ENCODE assay signal across 8 cellular contexts in the genomic region with DNA sequence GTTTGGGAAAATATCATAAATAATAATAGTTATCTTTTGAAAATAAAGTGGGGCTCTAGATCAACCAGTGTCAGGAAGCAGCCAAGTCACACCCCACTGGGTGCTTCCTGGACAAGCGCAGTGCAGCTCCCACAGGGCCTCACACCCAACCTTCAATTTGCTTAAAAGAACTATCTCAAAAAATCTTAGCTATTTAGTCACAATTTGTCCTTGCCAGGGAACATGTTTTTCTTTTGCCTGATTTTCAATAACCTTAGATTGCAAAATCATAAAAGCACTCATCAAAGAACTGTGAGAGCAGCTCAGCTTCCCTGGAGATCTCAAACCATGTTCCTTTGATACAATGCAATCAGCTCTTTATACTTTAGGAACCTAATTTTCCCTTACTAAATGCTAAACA. TPM values are rescaled to one million over a fixed set of nuclear protein-coding genes. Genes with fewer than 3 reads are reported as not detected.
DNase-seq lines count a peak whose midpoint lies in the region; ATAC-seq and TF ChIP-seq lines count a peak whose summit lies in the region.

No MANE protein-coding gene starts in this region.

- no peaks in the 10 kb centered on the region for H4K20me1 ChIP-seq in DOHH2 (ENCODE audit: control insufficient read depth, insufficient read depth, low read depth, low read length)

- TF ChIP-seq CTCF in DOHH2 (IDR thresholded peaks at IDR 0.05; ENCODE audit: low read depth, low read length, poor library complexity, severe bottlenecking) (no peak), esophagus muscularis mucosa (IDR thresholded peaks at IDR 0.05) (no peak), psoas muscle (IDR thresholded peaks at IDR 0.05) (no peak)

- no peak overlapping the region for H3K4ac ChIP-seq in trophoblast cell (ENCODE audit: low read depth, low read length)

- H3K4me1 ChIP-seq in DOHH2 (ENCODE audit: control insufficient read depth, low read length) (peaks cover 49% of the 10 kb centered on the region), esophagus muscularis mucosa (peaks cover 15 to 39% (median 26%) of the 10 kb centered on the region in 4 donors), psoas muscle (peaks cover 13% of the 10 kb centered on the region), trophoblast cell (ENCODE audit: control insufficient read depth in 1 of 2, insufficient read depth in 2 of 2, low read length in 2 of 2) (peaks cover 5 to 6% of the 10 kb centered on the region in 2 experiments)

- no peak overlapping the region for H3K14ac ChIP-seq in trophoblast cell (ENCODE audit: low read length)

- H2BK12ac ChIP-seq in trophoblast cell (ENCODE audit: low read length) = no peak overlapping the region

- peaks cover 28% of the 10 kb centered on the region for H3F3A ChIP-seq in DOHH2 (ENCODE audit: control insufficient read depth, insufficient read depth)

- peak overlapping the region; percentile 100 for H3K4me2 ChIP-seq in DOHH2 (ENCODE audit: low read length)
- H3K4me2 ChIP-seq in trophoblast cell (ENCODE audit: low read length) = no peak overlapping the region

- TF ChIP-seq EP300 in esophagus muscularis mucosa (IDR thresholded peaks at IDR 0.05) = no peak

- H3K9me3 ChIP-seq in DOHH2 (ENCODE audit: control insufficient read depth, insufficient read depth, low read length) = no peaks in the 10 kb centered on the region
- no peaks in the 10 kb centered on the region for H3K9me3 ChIP-seq in SK-N-MC (ENCODE audit: low read depth, low read length)
- no peaks in the 10 kb centered on the region for H3K9me3 ChIP-seq in esophagus muscularis mucosa
- no peaks in the 10 kb centered on the region for H3K9me3 ChIP-seq in psoas muscle
- no peaks in the 10 kb centered on the region for H3K9me3 ChIP-seq in trophoblast cell (ENCODE audit: insufficient read depth, low read depth, low read length)

- intact Hi-C loops in esophagus muscularis mucosa (cut with DNase I) = loop anchor here (2.0 kb wide), 1 partner anchor 168 kb away; a partner anchor contains a TSS
- intact Hi-C loops in psoas muscle (cut with DNase I) = loop anchor here in 1 of 2 donors (2.0 kb wide), 1 partner anchor 170 kb away; no protein-coding TSS in a partner anchor

- peaks cover 15% of the 10 kb centered on the region for H3K79me1 ChIP-seq in trophoblast cell (ENCODE audit: low read length)

- H3K9ac ChIP-seq in SK-N-MC (ENCODE audit: insufficient read length) = peak overlapping the region; percentile 76
- H3K9ac ChIP-seq in trophoblast cell (ENCODE audit: low read length) = no peak overlapping the region

- peaks cover 58% of the 10 kb centered on the region for H3K79me2 ChIP-seq in DOHH2 (ENCODE audit: control insufficient read depth, low read length)
- H3K79me2 ChIP-seq in trophoblast cell (ENCODE audit: control insufficient read depth, insufficient read depth, low read length, poor library complexity) = peaks cover 2% of the 10 kb centered on the region

- WGBS in esophagus muscularis mucosa = 57% methylated on average over 1 of the region's 1 CpG
- WGBS in psoas muscle, 3 donors = 59 to 70% (median 64%) methylated on average over 1 of the region's 1 CpG
- no CpG with 5 or more reads among the region's 1 CpG for WGBS in trophoblast cell (ENCODE audit: extremely low coverage, insufficient coverage, insufficient read length)

- peak overlapping the region; percentile 93 for H3K4me3 ChIP-seq in DOHH2 (ENCODE audit: low read length)
- peak overlapping the region; percentile 91 for H3K4me3 ChIP-seq in SK-N-MC
- peak overlapping the region in 1 of 4 donors; percentile 87 for H3K4me3 ChIP-seq in esophagus muscularis mucosa
- H3K4me3 ChIP-seq in psoas muscle = no peak overlapping the region
- no peak overlapping the region for H3K4me3 ChIP-seq in trophoblast cell (ENCODE audit: low read depth, low read length)

- no peak overlapping the region for H4K12ac ChIP-seq in trophoblast cell (ENCODE audit: low read depth, low read length)

- no peak for ATAC-seq in psoas muscle
- ATAC-seq in GM21390 (IDR thresholded peaks at IDR 0.05; ENCODE audit: unreplicated experiment) = no peak
- no peak for ATAC-seq in HG02938 (IDR thresholded peaks at IDR 0.05; ENCODE audit: unreplicated experiment)

- peaks cover 55% of the 10 kb centered on the region for H3K36me3 ChIP-seq in DOHH2 (ENCODE audit: control insufficient read depth, low read length)
- peaks cover 10% of the 10 kb centered on the region; the same call in 1 of the 2 replicates for H3K36me3 ChIP-seq in SK-N-MC (ENCODE audit: insufficient read depth, low read length)
- H3K36me3 ChIP-seq in esophagus muscularis mucosa = no peaks in the 10 kb centered on the region
- no peaks in the 10 kb centered on the region for H3K36me3 ChIP-seq in psoas muscle (ENCODE audit: insufficient read depth in 1 of 2, low read depth in 1 of 2)
- H3K36me3 ChIP-seq in trophoblast cell (ENCODE audit: control insufficient read depth in 1 of 2, insufficient read depth in 2 of 2, low read length in 2 of 2) = no peaks in the 10 kb centered on the region

- H3K27me3 ChIP-seq in DOHH2 (ENCODE audit: control insufficient read depth, low read length) (no peaks in the 10 kb centered on the region), esophagus muscularis mucosa (no peaks in the 10 kb centered on the region), psoas muscle (ENCODE audit: insufficient read depth in 3 of 3, low read length in 2 of 3) (no peaks in the 10 kb centered on the region), trophoblast cell (ENCODE audit: insufficient read depth, low read length) (no peaks in the 10 kb centered on the region)

- H3K9me2 ChIP-seq in DOHH2 (replicated peaks; ENCODE audit: control insufficient read depth, low read length) = no peaks in the 10 kb centered on the region

- peak overlapping the region; percentile 93 for H3K27ac ChIP-seq in DOHH2 (ENCODE audit: low read depth, low read length)
- peak overlapping the region; percentile 87 for H3K27ac ChIP-seq in SK-N-MC
- peak overlapping the region; percentile 92 to 99 (median 96) for H3K27ac ChIP-seq in esophagus muscularis mucosa (replicated peaks in 1 of 4)
- peak overlapping the region; percentile 91 for H3K27ac ChIP-seq in psoas muscle
- no peak overlapping the region for H3K27ac ChIP-seq in trophoblast cell (ENCODE audit: low read depth, low read length)

- no peak overlapping the region for H3K23ac ChIP-seq in trophoblast cell (ENCODE audit: low read length)

- no peak overlapping the region for H4K91ac ChIP-seq in trophoblast cell (ENCODE audit: low read depth, low read length)

- no peak for TF ChIP-seq POLR2A in esophagus muscularis mucosa (IDR thresholded peaks at IDR 0.05; ENCODE audit: low read depth)

- H2BK120ac ChIP-seq in trophoblast cell (ENCODE audit: insufficient read depth, low read length, poor library complexity) = no peak overlapping the region

- DNase-seq in SK-N-MC (ENCODE audit: low read depth, low spot score) (no peak), esophagus muscularis mucosa (ENCODE audit: extremely low spot score) (no peak), psoas muscle (peak in 1 of 2 donors; percentile 69), trophoblast cell (no peak)
- no peak for DNase-seq in activated effector memory CD4-positive, alpha-beta T cell treated with anti-CD3 and anti-CD28 coated beads, Interleukin-2, amount 50 U/mL, for 16 hours

- no peak overlapping the region for H2BK5ac ChIP-seq in trophoblast cell (ENCODE audit: low read depth, low read length, poor library complexity)

- no peak overlapping the region for H3K18ac ChIP-seq in trophoblast cell (ENCODE audit: low read length)

- no peak overlapping the region for H2AFZ ChIP-seq in trophoblast cell (ENCODE audit: insufficient read depth, low read length, poor library complexity)

- H4K8ac ChIP-seq in trophoblast cell (ENCODE audit: low read depth, low read length) = no peak overlapping the region

- H2AK5ac ChIP-seq in trophoblast cell (ENCODE audit: low read length) = no peak overlapping the region

RNA-seq across cellular contexts. Expression of a gene that starts 1.6 kb away (rescaled TPM):
- total RNA-seq in esophagus muscularis mucosa (10 to 100 TPM; 15.4 to 29.0 (median 19.9) TPM), psoas muscle (10 to 100 TPM in 3 of 4 donors, 1 to 10 TPM in 1; 8.2 to 22.5 (median 13.2) TPM)
- 1 to 10 TPM; 3.1 to 7.4 (median 5.6) TPM for polyA plus RNA-seq in psoas muscle
- polyA plus RNA-seq in trophoblast cell (2013) = 16.3 and 17.4 TPM in 2 replicates

RNA-seq across cellular contexts. Expression of a gene that starts 39.7 kb away (rescaled TPM):
- total RNA-seq in esophagus muscularis mucosa = 1 to 10 TPM; 1.7 to 3.1 (median 2.3) TPM
- total RNA-seq in psoas muscle = 10 to 100 TPM in 1 of 4 donors, 1 to 10 TPM in 3; 4.4 to 80.5 (median 7.5) TPM
- polyA plus RNA-seq in psoas muscle = 1 to 10 TPM; 4.2 to 6.2 (median 5.5) TPM
- polyA plus RNA-seq in trophoblast cell (2013) = 11.4 and 13.4 TPM in 2 replicates

Comparison
In these comparisons a context has a peak if more than half of its experiments do, and no peak if none do; other contexts are left out.
1. H3K4me3 ChIP-seq: peak in DOHH2 (single experiment) and SK-N-MC (single experiment); none in psoas muscle (single experiment) and trophoblast cell (single experiment).